ENCODE assay signal across 19 cellular contexts in the genomic region with DNA sequence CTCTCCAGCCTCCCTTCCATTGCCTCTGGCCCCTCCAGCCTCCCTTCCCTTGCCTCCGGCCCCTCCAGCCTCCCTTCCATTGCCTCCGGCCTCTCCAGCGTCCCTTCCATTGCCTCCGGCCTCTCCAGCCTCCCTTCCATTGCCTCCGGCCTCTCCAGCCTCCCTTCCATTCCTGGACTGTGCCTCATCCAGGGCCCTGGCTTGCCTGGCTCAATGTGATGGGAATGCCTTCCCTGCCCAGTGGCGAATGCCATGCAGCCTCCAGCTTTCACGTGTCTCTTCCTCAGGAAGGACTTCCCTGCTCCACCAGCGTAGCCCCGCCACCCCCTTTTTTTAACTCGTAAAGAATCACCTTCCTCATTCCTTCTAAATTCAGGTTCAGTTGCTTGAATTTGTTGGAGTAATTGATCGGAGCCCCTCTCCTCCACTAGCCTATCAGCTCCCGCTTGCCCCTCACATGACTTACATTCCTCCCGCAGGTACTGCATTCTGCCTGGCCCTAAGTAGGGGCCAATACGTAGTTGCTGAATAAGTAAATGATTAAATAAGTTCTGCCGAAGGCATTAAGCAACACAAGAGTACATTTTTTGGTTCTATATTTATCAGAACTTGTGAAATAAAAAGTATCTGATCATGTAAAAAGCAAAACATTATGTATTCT. TPM values are rescaled to one million over a fixed set of nuclear protein-coding genes. Genes with fewer than 3 reads are reported as not detected.
DNase-seq lines count a peak whose midpoint lies in the region; ATAC-seq and TF ChIP-seq lines count a peak whose summit lies in the region.
"Had no signal": no experiment of that assay in that cellular context is flagged by ENCODE, and none has a peak within 500 bp of the region (broad histone marks: within the 10 kb centered on the region; RNA-seq: fewer than 3 reads in every experiment).

No MANE protein-coding gene starts in this region.

- ATAC-seq in WTC11, result no peak
- ATAC-seq in body of pancreas, result no peak
- ATAC-seq in HG03342 (IDR thresholded peaks at IDR 0.05; ENCODE audit: unreplicated experiment), result no peak
- ATAC-seq in gastrocnemius medialis, result no peak
- no peak for ATAC-seq in activated naive CD4-positive, alpha-beta T cell treated with anti-CD3 and anti-CD28 coated beads, Interleukin-2, amount 50 U/mL, for 72 hours

- CTCF ChIA-PET in WTC11 (lab: Charles Lee), result no interaction called here

- in situ Hi-C loops in gastrocnemius medialis (cut with MboI; ENCODE audit: low sequenced_read_pairs in 4 of 4), result no loop called here

- peaks cover 44% of the 10 kb centered on the region for H3K4me1 Mint-ChIP-seq in WTC11
- H3K4me1 Mint-ChIP-seq: CD4-positive, CD25-positive, alpha-beta regulatory T cell; IgD-negative memory B cell had no signal

- H3K27me3 Mint-ChIP-seq in WTC11 (ENCODE audit: low read depth), result no peaks in the 10 kb centered on the region

- no peak for TF ChIP-seq POLR2A in body of pancreas (IDR thresholded peaks at IDR 0.05)
- TF ChIP-seq POLR2A in sigmoid colon (IDR thresholded peaks at IDR 0.05), result no peak
- no peak for TF ChIP-seq POLR2A in gastrocnemius medialis (IDR thresholded peaks at IDR 0.05)

- peaks cover 54% of the 10 kb centered on the region for H3K4me1 ChIP-seq in body of pancreas
- peaks cover 0 to 26% (median 15%) of the 10 kb centered on the region in 4 donors for H3K4me1 ChIP-seq in liver (ENCODE audit: control insufficient read depth in 4 of 4, insufficient read depth in 4 of 4, low read length in 3 of 4)
- peaks cover 0 to 35% (median 17%) of the 10 kb centered on the region in 4 donors for H3K4me1 ChIP-seq in sigmoid colon
- H3K4me1 ChIP-seq in gastrocnemius medialis, result no peaks in the 10 kb centered on the region
- H3K4me1 ChIP-seq: Peyer's patch had no signal

- H3K27ac ChIP-seq in body of pancreas (peak overlapping the region in 3 of 4 donors; percentile 30 to 53 (median 42)), liver (ENCODE audit: low read depth in 1 of 2, low read length in 2 of 2) (peak overlapping the region; percentile 47 to 49), sigmoid colon (peak overlapping the region in 3 of 4 donors; percentile 29 to 54 (median 38)), gastrocnemius medialis (no peak overlapping the region)
- H3K27ac ChIP-seq: Peyer's patch had no signal

- POLR2A ChIA-PET in WTC11 (lab: Charles Lee), result no interaction called here

- TF ChIP-seq RAD21 in liver (IDR thresholded peaks at IDR 0.05), result no peak

- H3K36me3 Mint-ChIP-seq in WTC11, result no peaks in the 10 kb centered on the region
- H3K36me3 Mint-ChIP-seq in activated naive CD4-positive, alpha-beta T cell treated with anti-CD3 and anti-CD28 coated beads, Interleukin-2, amount 50 U/mL, for 72 hours, result no peaks in the 10 kb centered on the region
- H3K36me3 Mint-ChIP-seq: CD4-positive, CD25-positive, alpha-beta regulatory T cell; IgD-negative memory B cell had no signal

- H3K4me3 ChIP-seq in body of pancreas (no peak overlapping the region), liver (ENCODE audit: low read depth in 1 of 3, low read length in 3 of 3) (no peak overlapping the region), sigmoid colon (no peak overlapping the region), gastrocnemius medialis (no peak overlapping the region)
- H3K4me3 ChIP-seq: Peyer's patch, SJSA1 had no signal

- no peak overlapping the region for H3K9ac ChIP-seq in liver (ENCODE audit: low read depth in 1 of 2, low read length in 2 of 2)

- no peak overlapping the region for H3K27ac Mint-ChIP-seq in WTC11
- H3K27ac Mint-ChIP-seq in activated naive CD4-positive, alpha-beta T cell treated with anti-CD3 and anti-CD28 coated beads, Interleukin-2, amount 50 U/mL, for 72 hours, result no peak overlapping the region
- H3K27ac Mint-ChIP-seq: H9, HFFc6 had no signal

- DNase-seq in WTC11 (ENCODE audit: low spot score) (no peak), body of pancreas (no peak), sigmoid colon (no peak), gastrocnemius medialis (no peak)
- no peak for DNase-seq in activated naive CD4-positive, alpha-beta T cell treated with anti-CD3 and anti-CD28 coated beads, Interleukin-2, amount 50 U/mL, for 72 hours (ENCODE audit: low spot score in 2 of 2)
- DNase-seq: CD4-positive, CD25-positive, alpha-beta regulatory T cell; DMS79; H9; HFFc6; MV-4-11; NCI-H1694; NCI-H2081 treated with DMSO at 0.1 percent for 48 hours; NCI-H446; NCI-H526; Peyer's patch had no signal

- intact Hi-C loops in body of pancreas (cut with DNase I), result no loop called here
- intact Hi-C loops in sigmoid colon (cut with DNase I), result no loop called here
- intact Hi-C loops in gastrocnemius medialis (cut with DNase I; ENCODE audit: low total_unique reads), result no loop called here

- no peak for TF ChIP-seq EP300 in sigmoid colon (IDR thresholded peaks at IDR 0.05)

- WGBS in body of pancreas, 2 donors, result 76 to 79% methylated on average over 14 to 15 of the region's 15 CpGs
- WGBS in liver, result 70% methylated on average over 15 of the region's 15 CpGs
- 83 to 88% methylated on average over 14 to 15 of the region's 15 CpGs for WGBS in sigmoid colon, 2 donors

- H3K9me3 Mint-ChIP-seq in WTC11, result peaks cover 6% of the 10 kb centered on the region; the same call in 1 of the 2 replicates
- H3K9me3 Mint-ChIP-seq in activated naive CD4-positive, alpha-beta T cell treated with anti-CD3 and anti-CD28 coated beads, Interleukin-2, amount 50 U/mL, for 72 hours, result peaks cover 0 to 5% of the 10 kb centered on the region in 2 donors
- H3K9me3 Mint-ChIP-seq: H9, HFFc6, IgD-negative memory B cell had no signal

- TF ChIP-seq CTCF in WTC11 (IDR thresholded peaks at IDR 0.05) (no peak), body of pancreas (IDR thresholded peaks at IDR 0.05) (no peak), liver (IDR thresholded peaks at IDR 0.05; ENCODE audit: low read depth, low read length, missing input control) (no peak), sigmoid colon (IDR thresholded peaks at IDR 0.05) (no peak), gastrocnemius medialis (IDR thresholded peaks at IDR 0.05 in 4 of 5, conservative IDR thresholded peaks at IDR 0.05 in 1 of 5) (no peak)

- no peak overlapping the region for H3K4me3 Mint-ChIP-seq in WTC11
- H3K4me3 Mint-ChIP-seq: CD4-positive, CD25-positive, alpha-beta regulatory T cell; H9; HFFc6; IgD-negative memory B cell had no signal

- H3K9me3 ChIP-seq in body of pancreas, result no peaks in the 10 kb centered on the region
- H3K9me3 ChIP-seq in liver (ENCODE audit: control insufficient read depth in 4 of 4, low read length in 3 of 4), result no peaks in the 10 kb centered on the region
- H3K9me3 ChIP-seq in sigmoid colon, result no peaks in the 10 kb centered on the region
- no peaks in the 10 kb centered on the region for H3K9me3 ChIP-seq in gastrocnemius medialis
- H3K9me3 ChIP-seq: Peyer's patch, SJSA1 had no signal

- H3K27me3 ChIP-seq in body of pancreas (no peaks in the 10 kb centered on the region), liver (ENCODE audit: control insufficient read depth in 4 of 4, insufficient read depth in 4 of 4, low read length in 3 of 4) (no peaks in the 10 kb centered on the region), sigmoid colon (no peaks in the 10 kb centered on the region), gastrocnemius medialis (no peaks in the 10 kb centered on the region)
- H3K27me3 ChIP-seq: Peyer's patch, SJSA1 had no signal

- no peaks in the 10 kb centered on the region for H3K36me3 ChIP-seq in body of pancreas (replicated peaks in 1 of 2; ENCODE audit: insufficient read depth in 1 of 2, low read depth in 2 of 2)
- peaks cover 0 to 10% (median 1%) of the 10 kb centered on the region in 4 donors for H3K36me3 ChIP-seq in liver (ENCODE audit: control insufficient read depth in 4 of 4, insufficient read depth in 3 of 4, low read depth in 1 of 4, low read length in 3 of 4)
- H3K36me3 ChIP-seq in sigmoid colon, result no peaks in the 10 kb centered on the region
- H3K36me3 ChIP-seq in gastrocnemius medialis, result no peaks in the 10 kb centered on the region
- H3K36me3 ChIP-seq: Peyer's patch, SJSA1 had no signal

TF ChIP-seq in WTC11, 78 proteins besides CTCF, POLR2A, EP300 and RAD21 (continues in another document):
- TF ChIP-seq, protein P1, sequence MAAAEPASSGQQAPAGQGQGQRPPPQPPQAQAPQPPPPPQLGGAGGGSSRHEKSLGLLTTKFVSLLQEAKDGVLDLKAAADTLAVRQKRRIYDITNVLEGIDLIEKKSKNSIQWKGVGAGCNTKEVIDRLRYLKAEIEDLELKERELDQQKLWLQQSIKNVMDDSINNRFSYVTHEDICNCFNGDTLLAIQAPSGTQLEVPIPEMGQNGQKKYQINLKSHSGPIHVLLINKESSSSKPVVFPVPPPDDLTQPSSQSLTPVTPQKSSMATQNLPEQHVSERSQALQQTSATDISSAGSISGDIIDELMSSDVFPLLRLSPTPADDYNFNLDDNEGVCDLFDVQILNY (CRISPR knock-in tag; IDR thresholded peaks at IDR 0.05), result no peak

TF ChIP-seq in liver, 16 proteins besides CTCF, POLR2A, EP300 and RAD21:
- TF ChIP-seq EGR1 (IDR thresholded peaks at IDR 0.05; ENCODE audit: low read depth in 2 of 2), result no peak
- no peak for TF ChIP-seq FOXA1 (IDR thresholded peaks at IDR 0.05)

RNA-seq across cellular contexts. Expression of a gene that starts 30.3 kb away (rescaled TPM):
- total RNA-seq in WTC11 (2021) (29.5 to 44.5 TPM (median 31.4 TPM) in 3 replicates), body of pancreas (100 to 1,000 TPM; 210 to 218 TPM), liver (10 to 100 TPM; 23.3 to 73.9 TPM), sigmoid colon (1,000 to 10,000 TPM in 1 of 4 donors, 100 to 1,000 TPM in 3; 849 to 1,032 (median 869) TPM), gastrocnemius medialis (10 to 100 TPM; 15.3 to 64.5 (median 17.4) TPM)
- polyA plus RNA-seq in liver (100 to 1,000 TPM in 1 of 2 donors, 10 to 100 TPM in 1; 45.4 to 136 TPM), sigmoid colon (10 to 100 TPM in 2 of 3 donors, 1 to 10 TPM in 1; 7.9 to 26.9 (median 15.6) TPM)
- total RNA-seq in activated naive CD4-positive, alpha-beta T cell treated with anti-CD3 and anti-CD28 coated beads, Interleukin-2, amount 50 U/mL, for 72 hours, result not detected
- polyA plus RNA-seq: CD4-positive, CD25-positive, alpha-beta regulatory T cell; IgD-negative memory B cell had no signal

Comparison
In these comparisons a context has a peak if more than half of its experiments do, and no peak if none do; other contexts are left out.
1. H3K27ac ChIP-seq: peak in body of pancreas (3 of 4), liver (2 of 2) and sigmoid colon (3 of 4); none in gastrocnemius medialis (0 of 4).
2. RNA of a gene that starts 30.3 kb away (total RNA-seq): 849 to 1,032 TPM in sigmoid colon, 210 to 218 TPM in body of pancreas, 23.3 to 73.9 TPM in liver, 29.5 to 44.5 TPM in WTC11 and 15.3 to 64.5 TPM in gastrocnemius medialis; not detected in activated naive CD4-positive, alpha-beta T cell treated with anti-CD3 and anti-CD28 coated beads, Interleukin-2, amount 50 U/mL, for 72 hours; every median in the first group is over 10 times any median in the second.